In genomic region chr17:2695243-2695960, GRCh38 we compare ENCODE assay signal across 17 cellular contexts. TPM values are rescaled to one million over a fixed set of nuclear protein-coding genes. Genes with fewer than 3 reads are reported as not detected.
A peak's percentile ranks its signal among the peaks of the same experiment; 100 is the strongest.
DNase-seq lines count a peak whose midpoint lies in the region; TF ChIP-seq lines count a peak whose summit lies in the region.
"Had no signal": no experiment of that assay in that cellular context is flagged by ENCODE, and none has a peak within 500 bp of the region (broad histone marks: within the 10 kb centered on the region; RNA-seq: fewer than 3 reads in every experiment).

No MANE protein-coding gene starts in this region.

- H3K27ac Mint-ChIP-seq in osteocyte (ENCODE audit: unreplicated experiment) = no peak overlapping the region
- H3K27ac Mint-ChIP-seq: activated CD4-positive, alpha-beta T cell treated with anti-CD3 and anti-CD28 coated beads, Interleukin-2, amount 10 ng/mL, durations not matched to agents 24 days and 14 days had no signal

- no peak overlapping the region for H3K27ac ChIP-seq in coronary artery
- H3K27ac ChIP-seq: PC-9 had no signal

- DNase-seq in AG20443 (ENCODE audit: low spot score) (peak; percentile 7), Daoy (ENCODE audit: low read depth) (peak; percentile 3), coronary artery (ENCODE audit: low spot score) (peak; percentile 67), osteocyte (ENCODE audit: extremely low spot score, unreplicated experiment) (peak; percentile 79), NCI-H510A treated with DMSO at 0.1 percent for 48 hours (lab: John Stamatoyannopoulos, UW) (no peak), NCI-H1092 treated with DMSO at 0.1 percent for 48 hours (lab: John Stamatoyannopoulos, UW) (no peak), NCI-H146 treated with DMSO at 0.1 percent for 48 hours (lab: John Stamatoyannopoulos, UW; ENCODE audit: unreplicated experiment) (no peak)
- DNase-seq: activated CD4-positive, alpha-beta T cell treated with anti-CD3 and anti-CD28 coated beads, Interleukin-2, amount 10 ng/mL, durations not matched to agents 24 days and 14 days; cerebellar nuclear complex; hippocampal formation; NCI-H1048; NCI-H748 treated with DMSO at 0.1 percent for 48 hours; PC-9; stimulated activated CD4-positive, alpha-beta T cell treated with anti-CD3 and anti-CD28 coated beads, Interleukin-4, amount 100 ng/mL, for 4 hours; stimulated activated CD8-positive, alpha-beta memory T cell treated with anti-CD3 and anti-CD28 coated beads, Interleukin-4, amount 100 ng/mL, for 48 hours had no signal

- peaks cover 2% of the 10 kb centered on the region for H3K36me3 Mint-ChIP-seq in osteocyte (ENCODE audit: unreplicated experiment)

- H3K4me3 ChIP-seq in coronary artery = no peak overlapping the region
- H3K4me3 ChIP-seq: HAP-1, PC-9 had no signal

- H3K4me1 Mint-ChIP-seq in osteocyte (ENCODE audit: unreplicated experiment) = no peaks in the 10 kb centered on the region
- H3K4me1 Mint-ChIP-seq: activated CD4-positive, alpha-beta T cell treated with anti-CD3 and anti-CD28 coated beads, Interleukin-2, amount 10 ng/mL, durations not matched to agents 24 days and 14 days had no signal

- H3K27me3 Mint-ChIP-seq in osteocyte (ENCODE audit: unreplicated experiment) = no peaks in the 10 kb centered on the region
- H3K27me3 Mint-ChIP-seq: activated CD4-positive, alpha-beta T cell treated with anti-CD3 and anti-CD28 coated beads, Interleukin-2, amount 10 ng/mL, durations not matched to agents 24 days and 14 days had no signal

- H3K9me3 Mint-ChIP-seq in osteocyte (ENCODE audit: unreplicated experiment) = no peaks in the 10 kb centered on the region
- H3K9me3 Mint-ChIP-seq: activated CD4-positive, alpha-beta T cell treated with anti-CD3 and anti-CD28 coated beads, Interleukin-2, amount 10 ng/mL, durations not matched to agents 24 days and 14 days had no signal

- no peak overlapping the region for H3K4me3 Mint-ChIP-seq in osteocyte (ENCODE audit: unreplicated experiment)
- H3K4me3 Mint-ChIP-seq: activated CD4-positive, alpha-beta T cell treated with anti-CD3 and anti-CD28 coated beads, Interleukin-2, amount 10 ng/mL, durations not matched to agents 24 days and 14 days had no signal

- TF ChIP-seq CTCF in coronary artery (IDR thresholded peaks at IDR 0.05) (no peak), osteocyte (IDR thresholded peaks at IDR 0.05) (no peak)

RNA-seq across cellular contexts. Expression of gene CLUH, which starts 16.2 kb away (rescaled TPM):
- total RNA-seq in Daoy (2014; rRNA removed; shearing (Covaris generic)) = 41.2 and 47.9 TPM in 2 replicates
- total RNA-seq in osteocyte = 47.0 and 49.4 TPM in 2 replicates

RNA-seq across cellular contexts. Expression of gene CCDC92B, which starts 54.0 kb away (rescaled TPM):
- not detected in 2 replicates for total RNA-seq in Daoy (2014; rRNA removed; shearing (Covaris generic))
- total RNA-seq in osteocyte = not detected in 2 replicates
- total RNA-seq: mononuclear cell had no signal

Comparison
In these comparisons a context has a peak if more than half of its experiments do, and no peak if none do; other contexts are left out.
1. DNase-seq: peak in AG20443 (single experiment), Daoy (single experiment), coronary artery (single experiment) and osteocyte (single experiment); none in NCI-H510A treated with DMSO at 0.1 percent for 48 hours (single experiment), NCI-H1092 treated with DMSO at 0.1 percent for 48 hours (single experiment) and NCI-H146 treated with DMSO at 0.1 percent for 48 hours (single experiment).